In genomic region chr14:55122441-55122986, GRCh38 we compare ENCODE assay signal across 9 cellular contexts. TPM values are rescaled to one million over a fixed set of nuclear protein-coding genes. Genes with fewer than 3 reads are reported as not detected.
DNase-seq lines count a peak whose midpoint lies in the region; ATAC-seq and TF ChIP-seq lines count a peak whose summit lies in the region.
"Had no signal": no experiment of that assay in that cellular context is flagged by ENCODE, and none has a peak within 500 bp of the region (broad histone marks: within the 10 kb centered on the region; RNA-seq: fewer than 3 reads in every experiment).

No MANE protein-coding gene starts in this region.

- peaks cover 8% of the 10 kb centered on the region for H3K27me3 Mint-ChIP-seq in activated naive CD8-positive, alpha-beta T cell treated with anti-CD3 and anti-CD28 coated beads, Interleukin-2, amount 50 U/mL, for 24 hours

- H3K4me3 Mint-ChIP-seq in activated naive CD8-positive, alpha-beta T cell treated with anti-CD3 and anti-CD28 coated beads, Interleukin-2, amount 50 U/mL, for 24 hours, result no peak overlapping the region

- H3K4me1 ChIP-seq in duodenal mucosa (ENCODE audit: control insufficient read depth in 1 of 2, insufficient read depth in 2 of 2, low read length in 2 of 2), result peaks cover 72 to 83% of the 10 kb centered on the region in 2 donors

- no peak for DNase-seq in AG04450 (ENCODE audit: low read depth, low spot score)
- peak; percentile 67 for DNase-seq in NCI-H2171 treated with DMSO at 0.1 percent for 48 hours (lab: John Stamatoyannopoulos, UW)
- peak; percentile 59 for DNase-seq in myocyte (ENCODE audit: low read depth)
- DNase-seq in activated naive CD8-positive, alpha-beta T cell treated with anti-CD3 and anti-CD28 coated beads, Interleukin-2, amount 50 U/mL, for 24 hours, result no peak
- no peak for DNase-seq in NCI-H446 treated with DMSO at 0.1 percent for 48 hours (lab: John Stamatoyannopoulos, UW)

- no peak overlapping the region for H3K4me3 ChIP-seq in AG04450 (ENCODE audit: low read depth, low read length)
- peak overlapping the region; percentile 13 to 38 for H3K4me3 ChIP-seq in duodenal mucosa (ENCODE audit: low read depth in 1 of 2, low read length in 2 of 2)

- no peak overlapping the region for H3K27ac Mint-ChIP-seq in activated naive CD8-positive, alpha-beta T cell treated with anti-CD3 and anti-CD28 coated beads, Interleukin-2, amount 50 U/mL, for 24 hours
- H3K27ac Mint-ChIP-seq: activated T-helper 2 cell treated with anti-CD3 and anti-CD28 coated beads, Interferon-gamma antibody, Interleukin-2, Interleukin-4, amounts not matched to agents 10 μg/mL and 5 μg/mL and 100 μg/mL, durations not matched to agents 14 hours and 24 hours and 36 hours had no signal

- TF ChIP-seq CTCF in AG04450 (IDR thresholded peaks at IDR 0.05; ENCODE audit: low read depth, low read length), result no peak

- ATAC-seq in activated naive CD8-positive, alpha-beta T cell treated with anti-CD3 and anti-CD28 coated beads, Interleukin-2, amount 50 U/mL, for 24 hours, result no peak
- no peak for ATAC-seq in GM19455 (IDR thresholded peaks at IDR 0.05; ENCODE audit: unreplicated experiment)
- no peak for ATAC-seq in HG03025 (IDR thresholded peaks at IDR 0.05; ENCODE audit: low FRiP score, unreplicated experiment)

- H3K9me3 ChIP-seq in AG04450 (ENCODE audit: control insufficient read depth, insufficient read depth, low read length), result no peaks in the 10 kb centered on the region
- H3K9me3 ChIP-seq in duodenal mucosa (ENCODE audit: control insufficient read depth in 1 of 2, low read length in 2 of 2), result no peaks in the 10 kb centered on the region

- H3K27me3 ChIP-seq in AG04450 (ENCODE audit: control insufficient read depth, insufficient read depth, low read length), result no peaks in the 10 kb centered on the region
- no peaks in the 10 kb centered on the region for H3K27me3 ChIP-seq in duodenal mucosa (ENCODE audit: control insufficient read depth in 1 of 2, insufficient read depth in 2 of 2, low read length in 2 of 2)

- H3K27ac ChIP-seq in AG04450 (ENCODE audit: low read depth, low read length) (peak overlapping the region; percentile 81), duodenal mucosa (ENCODE audit: low read depth, low read length) (peak overlapping the region; percentile 63)

- H3K9me3 Mint-ChIP-seq in activated naive CD8-positive, alpha-beta T cell treated with anti-CD3 and anti-CD28 coated beads, Interleukin-2, amount 50 U/mL, for 24 hours, result no peaks in the 10 kb centered on the region
- H3K9me3 Mint-ChIP-seq: activated T-helper 2 cell treated with anti-CD3 and anti-CD28 coated beads, Interferon-gamma antibody, Interleukin-2, Interleukin-4, amounts not matched to agents 10 μg/mL and 5 μg/mL and 100 μg/mL, durations not matched to agents 14 hours and 24 hours and 36 hours had no signal

- CTCF ChIA-PET in AG04450 (lab: Charles Lee), result no interaction called here

- H3K9ac ChIP-seq in duodenal mucosa (ENCODE audit: low read depth in 1 of 2, low read length in 2 of 2), result peak overlapping the region; percentile 53 to 56

- POLR2A ChIA-PET in AG04450 (lab: Yijun Ruan, JAX), result interaction anchor here (0.6 to 1.3 kb wide), 4 partner anchors 15 to 35 kb away, joined by 3 to 11 read pairs (median 4); no protein-coding TSS in a partner anchor

- peaks cover 9% of the 10 kb centered on the region for H3K4me1 Mint-ChIP-seq in activated naive CD8-positive, alpha-beta T cell treated with anti-CD3 and anti-CD28 coated beads, Interleukin-2, amount 50 U/mL, for 24 hours

- H3K36me3 Mint-ChIP-seq in activated naive CD8-positive, alpha-beta T cell treated with anti-CD3 and anti-CD28 coated beads, Interleukin-2, amount 50 U/mL, for 24 hours (ENCODE audit: low read depth), result no peaks in the 10 kb centered on the region

- no peaks in the 10 kb centered on the region for H3K36me3 ChIP-seq in duodenal mucosa (ENCODE audit: control insufficient read depth in 1 of 2, insufficient read depth in 2 of 2, low read length in 2 of 2)

RNA-seq across cellular contexts. Expression of gene LGALS3, which starts 6.5 kb away (rescaled TPM):
- 303 and 383 TPM in 2 replicates for polyA plus RNA-seq in AG04450 (2011; rRNA removed)
- 113 and 122 TPM in 2 replicates for polyA minus RNA-seq in AG04450 (2011; rRNA and poly(A)+ RNA removed)
- 223 and 256 TPM in 2 replicates for total RNA-seq in myocyte
- 141 TPM for polyA plus RNA-seq in myocyte (2012)

Comparison
In these comparisons a context has a peak if more than half of its experiments do, and no peak if none do; other contexts are left out.
1. DNase-seq: peak in NCI-H2171 treated with DMSO at 0.1 percent for 48 hours (single experiment) and myocyte (single experiment); none in AG04450 (single experiment), activated naive CD8-positive, alpha-beta T cell treated with anti-CD3 and anti-CD28 coated beads, Interleukin-2, amount 50 U/mL, for 24 hours (single experiment) and NCI-H446 treated with DMSO at 0.1 percent for 48 hours (single experiment).